17 cellular contexts compared by ENCODE assay signal in the genomic region with DNA sequence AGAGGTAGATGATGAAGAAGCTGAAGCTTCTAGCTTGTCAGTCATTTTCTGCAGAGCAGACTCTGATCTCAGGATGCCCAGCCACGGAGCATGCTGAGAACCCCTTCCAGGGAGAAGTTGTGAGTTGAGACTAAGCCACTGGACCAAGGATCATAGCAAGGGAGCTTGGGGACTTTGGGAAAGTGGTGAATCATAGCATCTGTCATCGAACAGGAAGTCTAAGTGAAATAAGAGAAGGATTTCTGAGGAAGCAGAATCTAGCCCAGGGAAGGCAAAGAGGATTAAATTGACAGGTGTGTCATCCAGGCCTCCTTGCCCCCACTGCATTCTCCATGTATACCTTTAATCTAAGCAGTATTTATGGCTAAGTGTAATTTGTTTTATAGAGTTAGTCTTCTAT.
"Had no signal": no experiment of that assay in that cellular context is flagged by ENCODE, and none has a peak within 500 bp of the region (broad histone marks: within the 10 kb centered on the region; RNA-seq: fewer than 3 reads in every experiment).

No MANE protein-coding gene starts in this region.

- H3K9me3 Mint-ChIP-seq: activated naive CD4-positive, alpha-beta T cell treated with anti-CD3 and anti-CD28 coated beads, Interleukin-2, amount 50 U/mL, for 72 hours; dendritic cell treated with granulocyte-macrophage colony-stimulating factor and Interleukin-4, amounts not matched to agents 40 ng/mL and 50 ng/mL, for 4 days had no signal

- H3K27me3 Mint-ChIP-seq: dendritic cell treated with granulocyte-macrophage colony-stimulating factor and Interleukin-4, amounts not matched to agents 40 ng/mL and 50 ng/mL, for 4 days had no signal

- H3K27ac Mint-ChIP-seq: activated naive CD4-positive, alpha-beta T cell treated with anti-CD3 and anti-CD28 coated beads, Interleukin-2, amount 50 U/mL, for 72 hours; dendritic cell treated with granulocyte-macrophage colony-stimulating factor and Interleukin-4, amounts not matched to agents 40 ng/mL and 50 ng/mL, for 4 days; memory B cell; naive thymus-derived CD8-positive, alpha-beta T cell; stimulated activated effector memory CD8-positive, alpha-beta T cell treated with anti-CD3 and anti-CD28 coated beads, Interleukin-12 subunit alpha, Interleukin-12 subunit beta, amount 100 ng/mL, for 72 hours had no signal

- H3K4me1 Mint-ChIP-seq: memory B cell; naive thymus-derived CD8-positive, alpha-beta T cell; stimulated activated effector memory CD8-positive, alpha-beta T cell treated with anti-CD3 and anti-CD28 coated beads, Interleukin-12 subunit alpha, Interleukin-12 subunit beta, amount 100 ng/mL, for 72 hours had no signal

- ATAC-seq: activated CD4-positive, CD25-positive, alpha-beta regulatory T cell treated with anti-CD3 and anti-CD28 coated beads, Interleukin-2, amount 50 U/mL, for 24 hours; activated naive CD4-positive, alpha-beta T cell treated with anti-CD3 and anti-CD28 coated beads, Interleukin-2, amount 50 U/mL, for 72 hours; gastroesophageal sphincter; heart left ventricle; naive thymus-derived CD8-positive, alpha-beta T cell; sciatic nerve; stimulated activated effector memory CD8-positive, alpha-beta T cell treated with anti-CD3 and anti-CD28 coated beads, Interleukin-12 subunit alpha, Interleukin-12 subunit beta, amount 100 ng/mL, for 72 hours had no signal

- DNase-seq: activated gamma-delta T cell; adrenal gland; effector CD8-positive, alpha-beta T cell; heart left ventricle; naive thymus-derived CD8-positive, alpha-beta T cell; ovary; stimulated activated CD4-positive, alpha-beta T cell treated with anti-CD3 and anti-CD28 coated beads, Interleukin-4, amount 100 ng/mL, for 24 hours; T1000; tibial artery; uterus had no signal

- H3K4me3 Mint-ChIP-seq: dendritic cell treated with granulocyte-macrophage colony-stimulating factor and Interleukin-4, amounts not matched to agents 40 ng/mL and 50 ng/mL, for 4 days; memory B cell; naive thymus-derived CD8-positive, alpha-beta T cell; stimulated activated effector memory CD8-positive, alpha-beta T cell treated with anti-CD3 and anti-CD28 coated beads, Interleukin-12 subunit alpha, Interleukin-12 subunit beta, amount 100 ng/mL, for 72 hours had no signal

- H3K36me3 Mint-ChIP-seq: activated naive CD4-positive, alpha-beta T cell treated with anti-CD3 and anti-CD28 coated beads, Interleukin-2, amount 50 U/mL, for 72 hours; memory B cell; naive thymus-derived CD8-positive, alpha-beta T cell; stimulated activated effector memory CD8-positive, alpha-beta T cell treated with anti-CD3 and anti-CD28 coated beads, Interleukin-12 subunit alpha, Interleukin-12 subunit beta, amount 100 ng/mL, for 72 hours had no signal
